ENCODE assay signal across 1 cellular context in genomic region chr20:31689141-31689540, GRCh38.
TF ChIP-seq lines count a peak whose summit lies in the region.

No MANE protein-coding gene starts in this region.

TF ChIP-seq in GM23338, 12 proteins besides CTCF, POLR2A, EP300 and RAD21 (continued from another document):
- TF ChIP-seq REST (IDR thresholded peaks at IDR 0.05; ENCODE audit: unreplicated experiment): no peak
- no peak for TF ChIP-seq ETS1 (IDR thresholded peaks at IDR 0.05)
- no peak for TF ChIP-seq EZH2phosphoT487 (IDR thresholded peaks at IDR 0.05; ENCODE audit: unreplicated experiment)
- no peak for TF ChIP-seq ZNF114 (CRISPR knock-in tag; IDR thresholded peaks at IDR 0.05)
- TF ChIP-seq EZH2 (IDR thresholded peaks at IDR 0.05; ENCODE audit: low read depth, unreplicated experiment): no peak
- no peak for TF ChIP-seq JUNB (IDR thresholded peaks at IDR 0.05; ENCODE audit: unreplicated experiment)
- no peak for TF ChIP-seq STAT1 (IDR thresholded peaks at IDR 0.05; ENCODE audit: unreplicated experiment)
- no peak for TF ChIP-seq ZNF462 (CRISPR knock-in tag; IDR thresholded peaks at IDR 0.05)
- no peak for TF ChIP-seq ZNF331 (CRISPR knock-in tag; IDR thresholded peaks at IDR 0.05; ENCODE audit: low read depth)
- TF ChIP-seq CREB1 (CRISPR knock-in tag; IDR thresholded peaks at IDR 0.05; ENCODE audit: low read depth): no peak
